1 cellular context compared by ENCODE assay signal in the genomic region with DNA sequence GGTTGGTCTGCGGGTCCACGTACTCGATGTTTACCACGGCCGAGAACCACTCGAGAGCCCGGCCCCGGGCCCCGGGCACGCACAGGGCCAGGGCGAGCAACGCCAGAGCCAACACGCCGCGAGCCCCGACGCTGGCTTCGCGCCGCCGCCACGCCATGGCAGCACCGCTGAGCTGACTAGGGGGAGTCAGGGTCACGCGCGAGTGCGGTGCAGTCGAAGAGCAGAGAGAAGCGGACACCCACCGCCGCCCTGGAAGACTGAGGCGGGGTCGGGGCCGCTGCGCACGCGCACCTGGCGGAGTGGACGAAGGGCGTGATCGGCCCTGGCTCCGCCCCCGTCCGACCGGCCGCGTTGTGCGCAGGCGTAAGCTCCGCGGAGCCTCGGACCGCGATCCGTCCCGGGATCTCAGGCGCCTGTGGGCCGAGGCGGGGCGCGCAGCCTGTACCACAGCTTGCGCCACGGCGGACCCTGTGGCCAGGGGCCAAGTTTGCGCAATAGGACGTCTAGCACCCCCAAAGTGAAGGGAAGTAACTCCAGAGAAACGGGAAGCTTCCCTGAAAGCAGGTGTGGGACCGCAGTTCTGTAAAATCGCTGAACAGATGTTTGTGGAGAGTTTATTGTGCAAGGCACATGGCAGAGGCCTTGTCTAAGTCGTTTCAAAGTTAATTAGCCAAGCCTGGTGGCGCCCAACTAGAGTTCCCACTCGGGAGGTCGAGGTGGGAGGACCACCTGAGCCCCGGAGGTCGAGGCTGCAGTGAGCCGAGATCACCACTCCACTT.
TF ChIP-seq lines count a peak whose summit lies in the region.

A gene with protein sequence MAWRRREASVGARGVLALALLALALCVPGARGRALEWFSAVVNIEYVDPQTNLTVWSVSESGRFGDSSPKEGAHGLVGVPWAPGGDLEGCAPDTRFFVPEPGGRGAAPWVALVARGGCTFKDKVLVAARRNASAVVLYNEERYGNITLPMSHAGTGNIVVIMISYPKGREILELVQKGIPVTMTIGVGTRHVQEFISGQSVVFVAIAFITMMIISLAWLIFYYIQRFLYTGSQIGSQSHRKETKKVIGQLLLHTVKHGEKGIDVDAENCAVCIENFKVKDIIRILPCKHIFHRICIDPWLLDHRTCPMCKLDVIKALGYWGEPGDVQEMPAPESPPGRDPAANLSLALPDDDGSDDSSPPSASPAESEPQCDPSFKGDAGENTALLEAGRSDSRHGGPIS (minus strand): TSS at position 270 of the 779 bp plus-strand sequence. CDS start 113 bp downstream, at position 157.

TF ChIP-seq in HepG2, 621 proteins besides CTCF, POLR2A, EP300 and RAD21 (continued from another document and continues in another):
- TF ChIP-seq, protein P1, sequence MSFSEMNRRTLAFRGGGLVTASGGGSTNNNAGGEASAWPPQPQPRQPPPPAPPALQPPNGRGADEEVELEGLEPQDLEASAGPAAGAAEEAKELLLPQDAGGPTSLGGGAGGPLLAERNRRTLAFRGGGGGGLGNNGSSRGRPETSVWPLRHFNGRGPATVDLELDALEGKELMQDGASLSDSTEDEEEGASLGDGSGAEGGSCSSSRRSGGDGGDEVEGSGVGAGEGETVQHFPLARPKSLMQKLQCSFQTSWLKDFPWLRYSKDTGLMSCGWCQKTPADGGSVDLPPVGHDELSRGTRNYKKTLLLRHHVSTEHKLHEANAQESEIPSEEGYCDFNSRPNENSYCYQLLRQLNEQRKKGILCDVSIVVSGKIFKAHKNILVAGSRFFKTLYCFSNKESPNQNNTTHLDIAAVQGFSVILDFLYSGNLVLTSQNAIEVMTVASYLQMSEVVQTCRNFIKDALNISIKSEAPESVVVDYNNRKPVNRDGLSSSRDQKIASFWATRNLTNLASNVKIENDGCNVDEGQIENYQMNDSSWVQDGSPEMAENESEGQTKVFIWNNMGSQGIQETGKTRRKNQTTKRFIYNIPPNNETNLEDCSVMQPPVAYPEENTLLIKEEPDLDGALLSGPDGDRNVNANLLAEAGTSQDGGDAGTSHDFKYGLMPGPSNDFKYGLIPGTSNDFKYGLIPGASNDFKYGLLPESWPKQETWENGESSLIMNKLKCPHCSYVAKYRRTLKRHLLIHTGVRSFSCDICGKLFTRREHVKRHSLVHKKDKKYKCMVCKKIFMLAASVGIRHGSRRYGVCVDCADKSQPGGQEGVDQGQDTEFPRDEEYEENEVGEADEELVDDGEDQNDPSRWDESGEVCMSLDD (CRISPR knock-in tag; IDR thresholded peaks at IDR 0.05; ENCODE audit: borderline replicate concordance) = peak; percentile 100
- TF ChIP-seq ZNF383 (CRISPR knock-in tag; IDR thresholded peaks at IDR 0.05; ENCODE audit: borderline replicate concordance) (peak; percentile 93; the same call in 1 of the 2 replicates), ESRRA (CRISPR knock-in tag; IDR thresholded peaks at IDR 0.05; ENCODE audit: low read depth) (peak; percentile 71; the same call in 1 of the 2 replicates), ZSCAN29 (CRISPR knock-in tag; conservative IDR thresholded peaks at IDR 0.05) (peak; percentile 87), AKAP8 (CRISPR knock-in tag; IDR thresholded peaks at IDR 0.05) (no peak; the same call in 1 of the 2 replicates), U2AF2 (IDR thresholded peaks at IDR 0.05; ENCODE audit: low read depth, low read length) (no peak), ZNF552 (CRISPR knock-in tag; IDR thresholded peaks at IDR 0.05; ENCODE audit: borderline replicate concordance) (peak; percentile 85), CBX2 (IDR thresholded peaks at IDR 0.05; ENCODE audit: low read depth, low read length) (no peak), CBX2 (CRISPR knock-in tag; IDR thresholded peaks at IDR 0.05; ENCODE audit: low read depth) (no peak; the same call in 1 of the 2 replicates), RBM22 (optimal IDR thresholded peaks at IDR 0.05; ENCODE audit: low read length) (no peak), ZNF878 (CRISPR knock-in tag; IDR thresholded peaks at IDR 0.05) (no peak), NFYC (CRISPR knock-in tag; IDR thresholded peaks at IDR 0.05) (peak; percentile 50; the same call in 1 of the 2 replicates), ATM (IDR thresholded peaks at IDR 0.05; ENCODE audit: borderline replicate concordance) (no peak), MATR3 (CRISPR knock-in tag; IDR thresholded peaks at IDR 0.05) (no peak), ZNF737 (CRISPR knock-in tag; IDR thresholded peaks at IDR 0.05; ENCODE audit: borderline replicate concordance) (no peak), MED1 (CRISPR knock-in tag; IDR thresholded peaks at IDR 0.05) (peak; percentile 93), ZFP90 (CRISPR knock-in tag; IDR thresholded peaks at IDR 0.05; ENCODE audit: borderline replicate concordance) (peak; percentile 96), HES4 (CRISPR knock-in tag; IDR thresholded peaks at IDR 0.05; ENCODE audit: borderline replicate concordance) (peak; percentile 76; the same call in 1 of the 2 replicates), EHMT2 (IDR thresholded peaks at IDR 0.05; ENCODE audit: borderline replicate concordance, low read depth, low read length) (no peak; the same call in 1 of the 2 replicates), RAD51 (IDR thresholded peaks at IDR 0.05; ENCODE audit: borderline replicate concordance) (no peak), RFX3 (CRISPR knock-in tag; IDR thresholded peaks at IDR 0.05) (no peak), NPAS2 (CRISPR knock-in tag; IDR thresholded peaks at IDR 0.05; ENCODE audit: borderline replicate concordance) (no peak), NR3C1 (CRISPR knock-in tag; IDR thresholded peaks at IDR 0.05) (no peak), IKZF4 (CRISPR knock-in tag; IDR thresholded peaks at IDR 0.05; ENCODE audit: borderline replicate concordance, low read depth, not compliant biosample characterization) (no peak), ZNF75D (CRISPR knock-in tag; IDR thresholded peaks at IDR 0.05; ENCODE audit: borderline replicate concordance) (no peak), ZNF232 (CRISPR knock-in tag; IDR thresholded peaks at IDR 0.05; ENCODE audit: borderline replicate concordance) (peak; percentile 98), ZNF782 (CRISPR knock-in tag; IDR thresholded peaks at IDR 0.05; ENCODE audit: borderline replicate concordance) (peak; percentile 85; the same call in 1 of the 2 replicates), ZNF431 (CRISPR knock-in tag; IDR thresholded peaks at IDR 0.05; ENCODE audit: borderline replicate concordance, low read depth) (0 out of 2 replicates have a peak, but pooled peaks have one; percentile 76), ZNF230 (CRISPR knock-in tag; IDR thresholded peaks at IDR 0.05) (peak; percentile 96; the same call in 1 of the 2 replicates), PRMT3 (CRISPR knock-in tag; IDR thresholded peaks at IDR 0.05; ENCODE audit: borderline replicate concordance, low read depth) (no peak)
- TF ChIP-seq, protein P2, sequence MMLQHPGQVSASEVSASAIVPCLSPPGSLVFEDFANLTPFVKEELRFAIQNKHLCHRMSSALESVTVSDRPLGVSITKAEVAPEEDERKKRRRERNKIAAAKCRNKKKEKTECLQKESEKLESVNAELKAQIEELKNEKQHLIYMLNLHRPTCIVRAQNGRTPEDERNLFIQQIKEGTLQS (CRISPR knock-in tag; IDR thresholded peaks at IDR 0.05) = peak; percentile 40; the same call in 1 of the 2 replicates
- TF ChIP-seq, protein P3, sequence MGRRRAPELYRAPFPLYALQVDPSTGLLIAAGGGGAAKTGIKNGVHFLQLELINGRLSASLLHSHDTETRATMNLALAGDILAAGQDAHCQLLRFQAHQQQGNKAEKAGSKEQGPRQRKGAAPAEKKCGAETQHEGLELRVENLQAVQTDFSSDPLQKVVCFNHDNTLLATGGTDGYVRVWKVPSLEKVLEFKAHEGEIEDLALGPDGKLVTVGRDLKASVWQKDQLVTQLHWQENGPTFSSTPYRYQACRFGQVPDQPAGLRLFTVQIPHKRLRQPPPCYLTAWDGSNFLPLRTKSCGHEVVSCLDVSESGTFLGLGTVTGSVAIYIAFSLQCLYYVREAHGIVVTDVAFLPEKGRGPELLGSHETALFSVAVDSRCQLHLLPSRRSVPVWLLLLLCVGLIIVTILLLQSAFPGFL (CRISPR knock-in tag; IDR thresholded peaks at IDR 0.05) = 0 out of 2 replicates have a peak, but pooled peaks have one; percentile 58
- TF ChIP-seq, protein P4, sequence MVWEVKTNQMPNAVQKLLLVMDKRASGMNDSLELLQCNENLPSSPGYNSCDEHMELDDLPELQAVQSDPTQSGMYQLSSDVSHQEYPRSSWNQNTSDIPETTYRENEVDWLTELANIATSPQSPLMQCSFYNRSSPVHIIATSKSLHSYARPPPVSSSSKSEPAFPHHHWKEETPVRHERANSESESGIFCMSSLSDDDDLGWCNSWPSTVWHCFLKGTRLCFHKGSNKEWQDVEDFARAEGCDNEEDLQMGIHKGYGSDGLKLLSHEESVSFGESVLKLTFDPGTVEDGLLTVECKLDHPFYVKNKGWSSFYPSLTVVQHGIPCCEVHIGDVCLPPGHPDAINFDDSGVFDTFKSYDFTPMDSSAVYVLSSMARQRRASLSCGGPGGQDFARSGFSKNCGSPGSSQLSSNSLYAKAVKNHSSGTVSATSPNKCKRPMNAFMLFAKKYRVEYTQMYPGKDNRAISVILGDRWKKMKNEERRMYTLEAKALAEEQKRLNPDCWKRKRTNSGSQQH (CRISPR knock-in tag; IDR thresholded peaks at IDR 0.05; ENCODE audit: low read depth) = peak; percentile 93
- TF ChIP-seq, protein P5, sequence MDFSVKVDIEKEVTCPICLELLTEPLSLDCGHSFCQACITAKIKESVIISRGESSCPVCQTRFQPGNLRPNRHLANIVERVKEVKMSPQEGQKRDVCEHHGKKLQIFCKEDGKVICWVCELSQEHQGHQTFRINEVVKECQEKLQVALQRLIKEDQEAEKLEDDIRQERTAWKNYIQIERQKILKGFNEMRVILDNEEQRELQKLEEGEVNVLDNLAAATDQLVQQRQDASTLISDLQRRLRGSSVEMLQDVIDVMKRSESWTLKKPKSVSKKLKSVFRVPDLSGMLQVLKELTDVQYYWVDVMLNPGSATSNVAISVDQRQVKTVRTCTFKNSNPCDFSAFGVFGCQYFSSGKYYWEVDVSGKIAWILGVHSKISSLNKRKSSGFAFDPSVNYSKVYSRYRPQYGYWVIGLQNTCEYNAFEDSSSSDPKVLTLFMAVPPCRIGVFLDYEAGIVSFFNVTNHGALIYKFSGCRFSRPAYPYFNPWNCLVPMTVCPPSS (IDR thresholded peaks at IDR 0.05) = no peak
- TF ChIP-seq, protein P6, sequence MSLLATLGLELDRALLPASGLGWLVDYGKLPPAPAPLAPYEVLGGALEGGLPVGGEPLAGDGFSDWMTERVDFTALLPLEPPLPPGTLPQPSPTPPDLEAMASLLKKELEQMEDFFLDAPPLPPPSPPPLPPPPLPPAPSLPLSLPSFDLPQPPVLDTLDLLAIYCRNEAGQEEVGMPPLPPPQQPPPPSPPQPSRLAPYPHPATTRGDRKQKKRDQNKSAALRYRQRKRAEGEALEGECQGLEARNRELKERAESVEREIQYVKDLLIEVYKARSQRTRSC (CRISPR knock-in tag; IDR thresholded peaks at IDR 0.05; ENCODE audit: low read depth) = peak; percentile 97
- TF ChIP-seq, protein P7, sequence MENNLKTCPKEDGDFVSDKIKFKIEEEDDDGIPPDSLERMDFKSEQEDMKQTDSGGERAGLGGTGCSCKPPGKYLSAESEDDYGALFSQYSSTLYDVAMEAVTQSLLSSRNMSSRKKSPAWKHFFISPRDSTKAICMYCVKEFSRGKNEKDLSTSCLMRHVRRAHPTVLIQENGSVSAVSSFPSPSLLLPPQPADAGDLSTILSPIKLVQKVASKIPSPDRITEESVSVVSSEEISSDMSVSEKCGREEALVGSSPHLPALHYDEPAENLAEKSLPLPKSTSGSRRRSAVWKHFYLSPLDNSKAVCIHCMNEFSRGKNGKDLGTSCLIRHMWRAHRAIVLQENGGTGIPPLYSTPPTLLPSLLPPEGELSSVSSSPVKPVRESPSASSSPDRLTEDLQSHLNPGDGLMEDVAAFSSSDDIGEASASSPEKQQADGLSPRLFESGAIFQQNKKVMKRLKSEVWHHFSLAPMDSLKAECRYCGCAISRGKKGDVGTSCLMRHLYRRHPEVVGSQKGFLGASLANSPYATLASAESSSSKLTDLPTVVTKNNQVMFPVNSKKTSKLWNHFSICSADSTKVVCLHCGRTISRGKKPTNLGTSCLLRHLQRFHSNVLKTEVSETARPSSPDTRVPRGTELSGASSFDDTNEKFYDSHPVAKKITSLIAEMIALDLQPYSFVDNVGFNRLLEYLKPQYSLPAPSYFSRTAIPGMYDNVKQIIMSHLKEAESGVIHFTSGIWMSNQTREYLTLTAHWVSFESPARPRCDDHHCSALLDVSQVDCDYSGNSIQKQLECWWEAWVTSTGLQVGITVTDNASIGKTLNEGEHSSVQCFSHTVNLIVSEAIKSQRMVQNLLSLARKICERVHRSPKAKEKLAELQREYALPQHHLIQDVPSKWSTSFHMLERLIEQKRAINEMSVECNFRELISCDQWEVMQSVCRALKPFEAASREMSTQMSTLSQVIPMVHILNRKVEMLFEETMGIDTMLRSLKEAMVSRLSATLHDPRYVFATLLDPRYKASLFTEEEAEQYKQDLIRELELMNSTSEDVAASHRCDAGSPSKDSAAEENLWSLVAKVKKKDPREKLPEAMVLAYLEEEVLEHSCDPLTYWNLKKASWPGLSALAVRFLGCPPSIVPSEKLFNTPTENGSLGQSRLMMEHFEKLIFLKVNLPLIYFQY (CRISPR knock-in tag; IDR thresholded peaks at IDR 0.05; ENCODE audit: borderline replicate concordance) = peak; percentile 88
- TF ChIP-seq, protein P8, sequence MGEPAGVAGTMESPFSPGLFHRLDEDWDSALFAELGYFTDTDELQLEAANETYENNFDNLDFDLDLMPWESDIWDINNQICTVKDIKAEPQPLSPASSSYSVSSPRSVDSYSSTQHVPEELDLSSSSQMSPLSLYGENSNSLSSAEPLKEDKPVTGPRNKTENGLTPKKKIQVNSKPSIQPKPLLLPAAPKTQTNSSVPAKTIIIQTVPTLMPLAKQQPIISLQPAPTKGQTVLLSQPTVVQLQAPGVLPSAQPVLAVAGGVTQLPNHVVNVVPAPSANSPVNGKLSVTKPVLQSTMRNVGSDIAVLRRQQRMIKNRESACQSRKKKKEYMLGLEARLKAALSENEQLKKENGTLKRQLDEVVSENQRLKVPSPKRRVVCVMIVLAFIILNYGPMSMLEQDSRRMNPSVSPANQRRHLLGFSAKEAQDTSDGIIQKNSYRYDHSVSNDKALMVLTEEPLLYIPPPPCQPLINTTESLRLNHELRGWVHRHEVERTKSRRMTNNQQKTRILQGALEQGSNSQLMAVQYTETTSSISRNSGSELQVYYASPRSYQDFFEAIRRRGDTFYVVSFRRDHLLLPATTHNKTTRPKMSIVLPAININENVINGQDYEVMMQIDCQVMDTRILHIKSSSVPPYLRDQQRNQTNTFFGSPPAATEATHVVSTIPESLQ (CRISPR knock-in tag; conservative IDR thresholded peaks at IDR 0.05) = no peak; the same call in 1 of the 2 replicates
- TF ChIP-seq, protein P9, sequence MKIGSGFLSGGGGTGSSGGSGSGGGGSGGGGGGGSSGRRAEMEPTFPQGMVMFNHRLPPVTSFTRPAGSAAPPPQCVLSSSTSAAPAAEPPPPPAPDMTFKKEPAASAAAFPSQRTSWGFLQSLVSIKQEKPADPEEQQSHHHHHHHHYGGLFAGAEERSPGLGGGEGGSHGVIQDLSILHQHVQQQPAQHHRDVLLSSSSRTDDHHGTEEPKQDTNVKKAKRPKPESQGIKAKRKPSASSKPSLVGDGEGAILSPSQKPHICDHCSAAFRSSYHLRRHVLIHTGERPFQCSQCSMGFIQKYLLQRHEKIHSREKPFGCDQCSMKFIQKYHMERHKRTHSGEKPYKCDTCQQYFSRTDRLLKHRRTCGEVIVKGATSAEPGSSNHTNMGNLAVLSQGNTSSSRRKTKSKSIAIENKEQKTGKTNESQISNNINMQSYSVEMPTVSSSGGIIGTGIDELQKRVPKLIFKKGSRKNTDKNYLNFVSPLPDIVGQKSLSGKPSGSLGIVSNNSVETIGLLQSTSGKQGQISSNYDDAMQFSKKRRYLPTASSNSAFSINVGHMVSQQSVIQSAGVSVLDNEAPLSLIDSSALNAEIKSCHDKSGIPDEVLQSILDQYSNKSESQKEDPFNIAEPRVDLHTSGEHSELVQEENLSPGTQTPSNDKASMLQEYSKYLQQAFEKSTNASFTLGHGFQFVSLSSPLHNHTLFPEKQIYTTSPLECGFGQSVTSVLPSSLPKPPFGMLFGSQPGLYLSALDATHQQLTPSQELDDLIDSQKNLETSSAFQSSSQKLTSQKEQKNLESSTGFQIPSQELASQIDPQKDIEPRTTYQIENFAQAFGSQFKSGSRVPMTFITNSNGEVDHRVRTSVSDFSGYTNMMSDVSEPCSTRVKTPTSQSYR (CRISPR knock-in tag; IDR thresholded peaks at IDR 0.05; ENCODE audit: borderline replicate concordance) = peak; percentile 79
